ENCODE assay signal across 2 cellular contexts in genomic region chr3:104069114-104069513, GRCh38.
A peak's percentile ranks its signal among the peaks of the same experiment; 100 is the strongest.
TF ChIP-seq lines count a peak whose summit lies in the region.

No MANE protein-coding gene starts in this region.

TF ChIP-seq in SK-N-SH, 30 proteins besides CTCF, POLR2A, EP300 and RAD21 (continued from another document):
- TF ChIP-seq FOXJ3 (CRISPR knock-in tag; IDR thresholded peaks at IDR 0.05) (no peak), EZH2phosphoT487 (IDR thresholded peaks at IDR 0.05; ENCODE audit: borderline replicate concordance, low read depth) (no peak), GATA2 (CRISPR knock-in tag; IDR thresholded peaks at IDR 0.05) (no peak), JUND (IDR thresholded peaks at IDR 0.05) (0 out of 2 replicates have a peak, but pooled peaks have one; percentile 19), YY1 (IDR thresholded peaks at IDR 0.05; ENCODE audit: low read depth) (no peak), NRF1 (IDR thresholded peaks at IDR 0.05; ENCODE audit: low read depth, low read length) (no peak), CHD2 (IDR thresholded peaks at IDR 0.05; ENCODE audit: low read length, partially characterized antibody) (no peak), GABPA (IDR thresholded peaks at IDR 0.05; ENCODE audit: low read depth) (no peak), ELF1 (IDR thresholded peaks at IDR 0.05) (no peak), TAF1 (IDR thresholded peaks at IDR 0.05; ENCODE audit: borderline replicate concordance, low read depth, low read length) (no peak), SIN3A (IDR thresholded peaks at IDR 0.05; ENCODE audit: borderline replicate concordance, low read depth, low read length) (no peak), PBX3 (IDR thresholded peaks at IDR 0.05) (peak; percentile 47; the same call in 1 of the 2 replicates), ZBTB33 (IDR thresholded peaks at IDR 0.05; ENCODE audit: borderline replicate concordance, low read depth) (no peak), MEF2A (IDR thresholded peaks at IDR 0.05; ENCODE audit: borderline replicate concordance, low read depth) (no peak), TEAD4 (IDR thresholded peaks at IDR 0.05; ENCODE audit: borderline replicate concordance, insufficient read depth) (0 out of 2 replicates have a peak, but pooled peaks have one; percentile 13), IRF3 (IDR thresholded peaks at IDR 0.05; ENCODE audit: low read depth, low read length) (no peak), MXI1 (IDR thresholded peaks at IDR 0.05; ENCODE audit: low read depth, low read length) (no peak), TCF12 (IDR thresholded peaks at IDR 0.05) (no peak)

TF ChIP-seq in WTC11, 78 proteins besides CTCF, POLR2A, EP300 and RAD21 (continued from another document):
- TF ChIP-seq ZNF416 (CRISPR knock-in tag; IDR thresholded peaks at IDR 0.05): no peak
- TF ChIP-seq ZNF121 (CRISPR knock-in tag; IDR thresholded peaks at IDR 0.05): no peak
- TF ChIP-seq FOXP1 (CRISPR knock-in tag; IDR thresholded peaks at IDR 0.05; ENCODE audit: borderline replicate concordance): no peak
- no peak for TF ChIP-seq ATF3 (CRISPR knock-in tag; conservative IDR thresholded peaks at IDR 0.05)
- TF ChIP-seq PRRX2 (CRISPR knock-in tag; IDR thresholded peaks at IDR 0.05): no peak
- no peak for TF ChIP-seq RELA (CRISPR knock-in tag; IDR thresholded peaks at IDR 0.05; ENCODE audit: borderline replicate concordance)
- no peak for TF ChIP-seq MLX (CRISPR knock-in tag; IDR thresholded peaks at IDR 0.05)
- TF ChIP-seq ZNF219 (CRISPR knock-in tag; IDR thresholded peaks at IDR 0.05; ENCODE audit: borderline replicate concordance): no peak
- TF ChIP-seq GRHL2 (CRISPR knock-in tag; IDR thresholded peaks at IDR 0.05; ENCODE audit: insufficient replicate concordance, severe bottlenecking): no peak
- TF ChIP-seq GABPB1 (CRISPR knock-in tag; IDR thresholded peaks at IDR 0.05): no peak
- no peak for TF ChIP-seq ZMAT4 (CRISPR knock-in tag; IDR thresholded peaks at IDR 0.05)
- no peak for TF ChIP-seq EMX1 (CRISPR knock-in tag; IDR thresholded peaks at IDR 0.05)
- TF ChIP-seq FOXJ3 (CRISPR knock-in tag; IDR thresholded peaks at IDR 0.05; ENCODE audit: borderline replicate concordance): no peak
- no peak for TF ChIP-seq ZNF425 (CRISPR knock-in tag; conservative IDR thresholded peaks at IDR 0.05)
- no peak for TF ChIP-seq KAT7 (CRISPR knock-in tag; IDR thresholded peaks at IDR 0.05; ENCODE audit: borderline replicate concordance)
- TF ChIP-seq IRF1 (CRISPR knock-in tag; IDR thresholded peaks at IDR 0.05): no peak
- TF ChIP-seq ATF2 (CRISPR knock-in tag; IDR thresholded peaks at IDR 0.05; ENCODE audit: borderline replicate concordance, low read depth): no peak
